In genomic region chr4:110620352-110621327, GRCh38 we compare ENCODE assay signal across 9 cellular contexts. TPM values are rescaled to one million over a fixed set of nuclear protein-coding genes. Genes with fewer than 3 reads are reported as not detected.
DNase-seq lines count a peak whose midpoint lies in the region; ATAC-seq and TF ChIP-seq lines count a peak whose summit lies in the region.
"Had no signal": no experiment of that assay in that cellular context is flagged by ENCODE, and none has a peak within 500 bp of the region (broad histone marks: within the 10 kb centered on the region; RNA-seq: fewer than 3 reads in every experiment).

No MANE protein-coding gene starts in this region.

- peak; percentile 60 for ATAC-seq in left colon

- peaks cover 3% of the 10 kb centered on the region for H3K9me3 Mint-ChIP-seq in activated naive CD8-positive, alpha-beta T cell (ENCODE audit: low read depth)
- H3K9me3 Mint-ChIP-seq in activated naive CD8-positive, alpha-beta T cell treated with anti-CD3 and anti-CD28 coated beads for 36 hours = peaks cover 18% of the 10 kb centered on the region
- H3K9me3 Mint-ChIP-seq in type B pancreatic cell = no peaks in the 10 kb centered on the region

- peaks cover 46% of the 10 kb centered on the region for H3K4me1 Mint-ChIP-seq in activated naive CD8-positive, alpha-beta T cell (ENCODE audit: low read depth)
- peaks cover 29% of the 10 kb centered on the region for H3K4me1 Mint-ChIP-seq in activated naive CD8-positive, alpha-beta T cell treated with anti-CD3 and anti-CD28 coated beads for 36 hours
- peaks cover 40% of the 10 kb centered on the region for H3K4me1 Mint-ChIP-seq in type B pancreatic cell (ENCODE audit: unreplicated experiment)

- DNase-seq in activated naive CD8-positive, alpha-beta T cell treated with anti-CD3 and anti-CD28 coated beads for 36 hours = no peak
- DNase-seq in astrocyte of the cerebellum (ENCODE audit: low read depth) (no peak), left colon (peak; percentile 64 to 74), type B pancreatic cell (ENCODE audit: extremely low spot score, unreplicated experiment) (no peak), dedifferentiated amniotic fluid mesenchymal stem cell (ENCODE audit: extremely low spot score) (no peak), A172 (ENCODE audit: low spot score) (no peak)
- no peak for DNase-seq in stimulated activated CD4-positive, alpha-beta T cell treated with anti-CD3 and anti-CD28 coated beads, Interleukin-4, amount 100 ng/mL, for 24 hours
- DNase-seq: NCI-H2029 had no signal

- TF ChIP-seq CTCF in astrocyte of the cerebellum (IDR thresholded peaks at IDR 0.05; ENCODE audit: low read depth, low read length, missing control alignments) (peak; percentile 35), type B pancreatic cell (conservative IDR thresholded peaks at IDR 0.05) (peak; percentile 46)

- peak overlapping the region; percentile 68 for H3K4me3 Mint-ChIP-seq in activated naive CD8-positive, alpha-beta T cell
- H3K4me3 Mint-ChIP-seq in activated naive CD8-positive, alpha-beta T cell treated with anti-CD3 and anti-CD28 coated beads for 36 hours = no peak overlapping the region
- peak overlapping the region; percentile 87 for H3K4me3 Mint-ChIP-seq in type B pancreatic cell

- no peak overlapping the region for H3K27ac Mint-ChIP-seq in activated naive CD8-positive, alpha-beta T cell
- H3K27ac Mint-ChIP-seq in activated naive CD8-positive, alpha-beta T cell treated with anti-CD3 and anti-CD28 coated beads for 36 hours = no peak overlapping the region
- peak overlapping the region; percentile 66 for H3K27ac Mint-ChIP-seq in type B pancreatic cell

- H3K4me3 ChIP-seq in astrocyte of the cerebellum (ENCODE audit: low read depth, low read length) = no peak overlapping the region

- peaks cover 3% of the 10 kb centered on the region for H3K36me3 Mint-ChIP-seq in activated naive CD8-positive, alpha-beta T cell
- H3K36me3 Mint-ChIP-seq in activated naive CD8-positive, alpha-beta T cell treated with anti-CD3 and anti-CD28 coated beads for 36 hours = peaks cover 10% of the 10 kb centered on the region
- H3K36me3 Mint-ChIP-seq in type B pancreatic cell = peaks cover 11% of the 10 kb centered on the region

- intact Hi-C loops in left colon (cut with DNase I, micrococcal nuclease) = no loop called here

- in situ Hi-C loops in astrocyte of the cerebellum (cut with HindIII; ENCODE audit: low sequenced_read_pairs) = no loop called here

- H3K27me3 Mint-ChIP-seq in activated naive CD8-positive, alpha-beta T cell = peaks cover 68% of the 10 kb centered on the region
- H3K27me3 Mint-ChIP-seq in activated naive CD8-positive, alpha-beta T cell treated with anti-CD3 and anti-CD28 coated beads for 36 hours = peaks cover 98% of the 10 kb centered on the region
- H3K27me3 Mint-ChIP-seq in type B pancreatic cell = peaks cover 100% of the 10 kb centered on the region

RNA-seq across cellular contexts. Expression of gene PITX2, which starts 2.2 kb away (rescaled TPM):
- not detected for total RNA-seq in activated naive CD8-positive, alpha-beta T cell treated with anti-CD3 and anti-CD28 coated beads for 36 hours
- total RNA-seq in left colon (1 to 10 TPM; 1.1 TPM), type B pancreatic cell (ENCODE audit: low replicate concordance) (4.5 and 13.8 TPM in 2 replicates)
- 13.5 and 18.3 TPM in 2 replicates for total RNA-seq in A172 (2014; rRNA removed; shearing (Covaris generic))

Comparison
In these comparisons a context has a peak if more than half of its experiments do, and no peak if none do; other contexts are left out.
1. DNase-seq: peak in left colon (2 of 2); none in activated naive CD8-positive, alpha-beta T cell treated with anti-CD3 and anti-CD28 coated beads for 36 hours (single experiment), astrocyte of the cerebellum (single experiment), type B pancreatic cell (single experiment), stimulated activated CD4-positive, alpha-beta T cell treated with anti-CD3 and anti-CD28 coated beads, Interleukin-4, amount 100 ng/mL, for 24 hours (single experiment), dedifferentiated amniotic fluid mesenchymal stem cell (single experiment) and A172 (single experiment).